ENCODE assay signal across 38 cellular contexts in the genomic region with DNA sequence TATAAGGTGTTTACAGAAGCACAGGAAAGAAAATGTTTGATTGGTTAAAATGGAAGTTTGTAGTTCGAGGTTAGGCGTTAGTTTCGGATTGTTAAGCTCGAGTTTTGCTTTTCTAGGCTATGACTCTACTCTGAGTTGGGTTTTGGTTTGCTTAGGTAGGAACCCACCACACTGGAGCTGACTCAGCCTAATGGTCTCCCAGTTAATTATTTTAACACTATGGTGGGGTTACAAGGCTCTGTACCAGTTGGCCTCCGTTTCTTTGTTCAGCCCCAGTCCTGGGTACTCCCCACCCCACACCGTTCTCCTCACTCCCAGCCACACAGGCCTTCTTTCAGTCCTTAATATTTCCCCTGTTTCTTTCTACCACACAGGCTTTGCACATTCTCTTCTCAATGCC.
"Had no signal": no experiment of that assay in that cellular context is flagged by ENCODE, and none has a peak within 500 bp of the region (broad histone marks: within the 10 kb centered on the region; RNA-seq: fewer than 3 reads in every experiment).

No MANE protein-coding gene starts in this region.

- H3K4me1 ChIP-seq: adrenal gland had no signal

- H3K9me3 Mint-ChIP-seq: activated B cell treated with CpG ODN at 0.5 μM for 24 hours; activated CD4-positive, alpha-beta memory T cell treated with anti-CD3 and anti-CD28 coated beads for 36 hours; activated CD4-positive, alpha-beta T cell treated with anti-CD3 and anti-CD28 coated beads, Interleukin-2, amount 10 ng/mL, durations not matched to agents 24 days and 14 days; activated CD8-positive, alpha-beta T cell treated with anti-CD3 and anti-CD28 coated beads for 36 hours; activated naive CD4-positive, alpha-beta T cell treated with anti-CD3 and anti-CD28 coated beads for 36 hours; activated naive CD8-positive, alpha-beta T cell treated with anti-CD3 and anti-CD28 coated beads for 36 hours; activated T-cell treated with anti-CD3 and anti-CD28 coated beads, Interleukin-2, amount 50 U/mL, for 4 hours; activated T-cell treated with anti-CD3 and anti-CD28 coated beads, Interleukin-2, amount 50 U/mL, for 72 hours; activated T-helper 1 cell treated with anti-CD3 and anti-CD28 coated beads, Interleukin-12 subunit alpha, Interleukin-12 subunit beta, Interleukin-2, Interleukin-4 antibody, amounts not matched to agents 30 ng/mL and 10 ng/mL and 1 ng/mL, durations not matched to agents 14 hours and 24 hours and 36 hours; brain; T-helper 1 cell treated with Interleukin-12 subunit alpha and Interleukin-12 subunit beta and Interleukin-4 antibody, amounts not matched to agents 30 μg/mL and 1 μg/mL, for 36 hours; T-helper 2 cell treated with Interferon-gamma antibody and Interleukin-4, amounts not matched to agents 5 μg/mL and 100 μg/mL, for 36 hours had no signal

- H3K9me3 ChIP-seq: adrenal gland had no signal

- H3K4me3 Mint-ChIP-seq: activated B cell treated with CpG ODN at 0.5 μM for 24 hours; activated CD4-positive, alpha-beta memory T cell treated with anti-CD3 and anti-CD28 coated beads for 36 hours; activated CD4-positive, alpha-beta T cell treated with anti-CD3 and anti-CD28 coated beads, Interleukin-2, amount 10 ng/mL, durations not matched to agents 24 days and 14 days; activated CD8-positive, alpha-beta T cell treated with anti-CD3 and anti-CD28 coated beads for 36 hours; activated naive CD4-positive, alpha-beta T cell treated with anti-CD3 and anti-CD28 coated beads for 36 hours; activated naive CD8-positive, alpha-beta T cell treated with anti-CD3 and anti-CD28 coated beads for 36 hours; activated T-cell treated with anti-CD3 and anti-CD28 coated beads, Interleukin-2, amount 50 U/mL, for 4 hours; activated T-cell treated with anti-CD3 and anti-CD28 coated beads, Interleukin-2, amount 50 U/mL, for 72 hours; activated T-helper 1 cell treated with anti-CD3 and anti-CD28 coated beads, Interleukin-12 subunit alpha, Interleukin-12 subunit beta, Interleukin-2, Interleukin-4 antibody, amounts not matched to agents 30 ng/mL and 10 ng/mL and 1 ng/mL, durations not matched to agents 14 hours and 24 hours and 36 hours; activated T-helper 17 cell treated with anti-CD3 and anti-CD28 coated beads, Interleukin-2, amount 50 U/mL, for 72 hours; brain; central memory CD8-positive, alpha-beta T cell; T-helper 1 cell treated with Interleukin-12 subunit alpha and Interleukin-12 subunit beta and Interleukin-4 antibody, amounts not matched to agents 30 μg/mL and 1 μg/mL, for 36 hours; T-helper 2 cell treated with Interferon-gamma antibody and Interleukin-4, amounts not matched to agents 5 μg/mL and 100 μg/mL, for 36 hours had no signal

- ATAC-seq: activated CD8-positive, alpha-beta T cell treated with anti-CD3 and anti-CD28 coated beads for 36 hours; activated naive CD4-positive, alpha-beta T cell treated with anti-CD3 and anti-CD28 coated beads, Interleukin-2, amount 50 U/mL, for 72 hours; activated T-cell treated with anti-CD3 and anti-CD28 coated beads, Interleukin-2, amount 50 U/mL, for 4 hours; activated T-cell treated with anti-CD3 and anti-CD28 coated beads, Interleukin-2, amount 50 U/mL, for 72 hours; activated T-helper 17 cell treated with anti-CD3 and anti-CD28 coated beads, Interleukin-2, amount 50 U/mL, for 72 hours had no signal

- H3K36me3 Mint-ChIP-seq: activated CD4-positive, alpha-beta memory T cell treated with anti-CD3 and anti-CD28 coated beads for 36 hours; activated naive CD4-positive, alpha-beta T cell treated with anti-CD3 and anti-CD28 coated beads, Interleukin-2, amount 50 U/mL, for 72 hours; activated naive CD8-positive, alpha-beta T cell treated with anti-CD3 and anti-CD28 coated beads for 36 hours; brain had no signal

- DNase-seq: activated B cell treated with CpG ODN at 0.5 μM for 24 hours; activated CD4-positive, alpha-beta memory T cell treated with anti-CD3 and anti-CD28 coated beads for 36 hours; activated CD4-positive, alpha-beta T cell treated with anti-CD3 and anti-CD28 coated beads for 1 hour; activated CD4-positive, alpha-beta T cell treated with anti-CD3 and anti-CD28 coated beads for 4 hours; activated CD4-positive, alpha-beta T cell treated with anti-CD3 and anti-CD28 coated beads, Interleukin-2, amount 10 ng/mL, durations not matched to agents 24 days and 14 days; activated CD4-positive, alpha-beta T cell treated with anti-CD3 and anti-CD28 coated beads, Interleukin-2, amount 50 U/mL, for 1 hour; activated CD4-positive, alpha-beta T cell treated with anti-CD3 and anti-CD28 coated beads, Interleukin-2, amount 50 U/mL, for 4 hours; activated CD8-positive, alpha-beta memory T cell treated with anti-CD3 and anti-CD28 coated beads, Interleukin-2, amount 50 U/mL, for 4 hours; activated CD8-positive, alpha-beta T cell treated with anti-CD3 and anti-CD28 coated beads for 36 hours; activated effector memory CD4-positive, alpha-beta T cell treated with anti-CD3 and anti-CD28 coated beads, Interleukin-2, amount 50 U/mL, for 16 hours; activated gamma-delta T cell treated with Interleukin-2 at 50 U/mL for 16 hours; activated naive CD4-positive, alpha-beta T cell; activated naive CD4-positive, alpha-beta T cell treated with anti-CD3 and anti-CD28 coated beads for 36 hours; activated naive CD4-positive, alpha-beta T cell treated with anti-CD3 and anti-CD28 coated beads, Interleukin-2, amount 50 U/mL, for 16 hours; activated naive CD8-positive, alpha-beta T cell treated with anti-CD3 and anti-CD28 coated beads for 36 hours; activated T-cell treated with anti-CD3 and anti-CD28 coated beads for 4 hours; activated T-cell treated with anti-CD3 and anti-CD28 coated beads, Interleukin-2, amount 50 U/mL, for 1 hour; activated T-cell treated with anti-CD3 and anti-CD28 coated beads, Interleukin-2, amount 50 U/mL, for 4 hours; activated T-cell treated with anti-CD3 and anti-CD28 coated beads, Interleukin-2, amount 50 U/mL, for 72 hours; adrenal gland; amniotic stem cell; aorta; caudate nucleus; cerebellar nuclear complex; T-helper 1 cell; T-helper 2 cell; T-helper 9 cell had no signal

- H3K36me3 ChIP-seq: adrenal gland, cardiac muscle cell had no signal

- H3K4me3 ChIP-seq: adrenal gland, cardiac muscle cell had no signal

- FAIRE-seq: bronchial epithelial cell, TTC549 had no signal

- H3K27ac ChIP-seq: adrenal gland, cardiac muscle cell, VCaP had no signal

- H3K27ac Mint-ChIP-seq: activated B cell treated with CpG ODN at 0.5 μM for 24 hours; activated CD4-positive, alpha-beta memory T cell treated with anti-CD3 and anti-CD28 coated beads for 36 hours; activated CD4-positive, alpha-beta T cell treated with anti-CD3 and anti-CD28 coated beads, Interleukin-2, amount 10 ng/mL, durations not matched to agents 24 days and 14 days; activated CD8-positive, alpha-beta T cell treated with anti-CD3 and anti-CD28 coated beads for 36 hours; activated naive CD4-positive, alpha-beta T cell treated with anti-CD3 and anti-CD28 coated beads for 36 hours; activated naive CD4-positive, alpha-beta T cell treated with anti-CD3 and anti-CD28 coated beads, Interleukin-2, amount 50 U/mL, for 72 hours; activated naive CD8-positive, alpha-beta T cell treated with anti-CD3 and anti-CD28 coated beads for 36 hours; activated T-cell treated with anti-CD3 and anti-CD28 coated beads, Interleukin-2, amount 50 U/mL, for 72 hours; activated T-helper 1 cell treated with anti-CD3 and anti-CD28 coated beads, Interleukin-12 subunit alpha, Interleukin-12 subunit beta, Interleukin-2, Interleukin-4 antibody, amounts not matched to agents 30 ng/mL and 10 ng/mL and 1 ng/mL, durations not matched to agents 14 hours and 24 hours and 36 hours; activated T-helper 17 cell treated with anti-CD3 and anti-CD28 coated beads, Interleukin-2, amount 50 U/mL, for 72 hours; brain; T-helper 1 cell treated with Interleukin-12 subunit alpha and Interleukin-12 subunit beta and Interleukin-4 antibody, amounts not matched to agents 30 μg/mL and 1 μg/mL, for 36 hours; T-helper 2 cell treated with Interferon-gamma antibody and Interleukin-4, amounts not matched to agents 5 μg/mL and 100 μg/mL, for 36 hours had no signal

- H3K27me3 ChIP-seq: adrenal gland had no signal

- H3K4me1 Mint-ChIP-seq: activated B cell treated with CpG ODN at 0.5 μM for 24 hours; activated CD4-positive, alpha-beta T cell treated with anti-CD3 and anti-CD28 coated beads, Interleukin-2, amount 10 ng/mL, durations not matched to agents 24 days and 14 days; activated naive CD8-positive, alpha-beta T cell treated with anti-CD3 and anti-CD28 coated beads for 36 hours; activated T-helper 17 cell treated with anti-CD3 and anti-CD28 coated beads, Interleukin-2, amount 50 U/mL, for 72 hours; central memory CD8-positive, alpha-beta T cell had no signal

- H3K27me3 Mint-ChIP-seq: activated B cell treated with CpG ODN at 0.5 μM for 24 hours; activated CD4-positive, alpha-beta memory T cell treated with anti-CD3 and anti-CD28 coated beads for 36 hours; activated CD4-positive, alpha-beta T cell treated with anti-CD3 and anti-CD28 coated beads, Interleukin-2, amount 10 ng/mL, durations not matched to agents 24 days and 14 days; activated CD8-positive, alpha-beta T cell treated with anti-CD3 and anti-CD28 coated beads for 36 hours; activated naive CD8-positive, alpha-beta T cell treated with anti-CD3 and anti-CD28 coated beads for 36 hours; brain; central memory CD8-positive, alpha-beta T cell had no signal
